ENCODE assay signal across 36 cellular contexts in genomic region chr16:49654425-49654824, GRCh38.
"Had no signal": no experiment of that assay in that cellular context is flagged by ENCODE, and none has a peak within 500 bp of the region (broad histone marks: within the 10 kb centered on the region; RNA-seq: fewer than 3 reads in every experiment).

No MANE protein-coding gene starts in this region.

- ATAC-seq: activated CD8-positive, alpha-beta T cell treated with anti-CD3 and anti-CD28 coated beads for 36 hours; activated naive CD4-positive, alpha-beta T cell treated with anti-CD3 and anti-CD28 coated beads, Interleukin-2, amount 50 U/mL, for 72 hours; activated T-cell treated with anti-CD3 and anti-CD28 coated beads, Interleukin-2, amount 50 U/mL, for 4 hours; activated T-cell treated with anti-CD3 and anti-CD28 coated beads, Interleukin-2, amount 50 U/mL, for 72 hours; activated T-helper 17 cell treated with anti-CD3 and anti-CD28 coated beads, Interleukin-2, amount 50 U/mL, for 72 hours; body of pancreas had no signal

- H3K27ac Mint-ChIP-seq: activated B cell treated with CpG ODN at 0.5 μM for 24 hours; activated CD4-positive, alpha-beta memory T cell treated with anti-CD3 and anti-CD28 coated beads for 36 hours; activated CD4-positive, alpha-beta T cell treated with anti-CD3 and anti-CD28 coated beads, Interleukin-2, amount 10 ng/mL, durations not matched to agents 24 days and 14 days; activated CD8-positive, alpha-beta T cell treated with anti-CD3 and anti-CD28 coated beads for 36 hours; activated naive CD4-positive, alpha-beta T cell treated with anti-CD3 and anti-CD28 coated beads for 36 hours; activated naive CD4-positive, alpha-beta T cell treated with anti-CD3 and anti-CD28 coated beads, Interleukin-2, amount 50 U/mL, for 72 hours; activated naive CD8-positive, alpha-beta T cell treated with anti-CD3 and anti-CD28 coated beads for 36 hours; activated T-cell treated with anti-CD3 and anti-CD28 coated beads, Interleukin-2, amount 50 U/mL, for 72 hours; activated T-helper 1 cell treated with anti-CD3 and anti-CD28 coated beads, Interleukin-12 subunit alpha, Interleukin-12 subunit beta, Interleukin-2, Interleukin-4 antibody, amounts not matched to agents 30 ng/mL and 10 ng/mL and 1 ng/mL, durations not matched to agents 14 hours and 24 hours and 36 hours; activated T-helper 17 cell treated with anti-CD3 and anti-CD28 coated beads, Interleukin-2, amount 50 U/mL, for 72 hours; T-helper 1 cell treated with Interleukin-12 subunit alpha and Interleukin-12 subunit beta and Interleukin-4 antibody, amounts not matched to agents 30 μg/mL and 1 μg/mL, for 36 hours; T-helper 2 cell treated with Interferon-gamma antibody and Interleukin-4, amounts not matched to agents 5 μg/mL and 100 μg/mL, for 36 hours had no signal

- H3K27ac ChIP-seq: adrenal gland, body of pancreas, brain microvascular endothelial cell, breast epithelium, VCaP had no signal

- H3K36me3 ChIP-seq: adrenal gland, brain microvascular endothelial cell, breast epithelium had no signal

- H3K4me3 ChIP-seq: adrenal gland, body of pancreas, breast epithelium had no signal

- FAIRE-seq: astrocyte, TTC549 had no signal

- H3K4me1 Mint-ChIP-seq: activated B cell treated with CpG ODN at 0.5 μM for 24 hours; activated CD4-positive, alpha-beta T cell treated with anti-CD3 and anti-CD28 coated beads, Interleukin-2, amount 10 ng/mL, durations not matched to agents 24 days and 14 days; activated naive CD8-positive, alpha-beta T cell treated with anti-CD3 and anti-CD28 coated beads for 36 hours; activated T-helper 17 cell treated with anti-CD3 and anti-CD28 coated beads, Interleukin-2, amount 50 U/mL, for 72 hours had no signal

- H3K4me3 Mint-ChIP-seq: activated B cell treated with CpG ODN at 0.5 μM for 24 hours; activated CD4-positive, alpha-beta memory T cell treated with anti-CD3 and anti-CD28 coated beads for 36 hours; activated CD4-positive, alpha-beta T cell treated with anti-CD3 and anti-CD28 coated beads, Interleukin-2, amount 10 ng/mL, durations not matched to agents 24 days and 14 days; activated CD8-positive, alpha-beta T cell treated with anti-CD3 and anti-CD28 coated beads for 36 hours; activated naive CD4-positive, alpha-beta T cell treated with anti-CD3 and anti-CD28 coated beads for 36 hours; activated naive CD8-positive, alpha-beta T cell treated with anti-CD3 and anti-CD28 coated beads for 36 hours; activated T-cell treated with anti-CD3 and anti-CD28 coated beads, Interleukin-2, amount 50 U/mL, for 4 hours; activated T-cell treated with anti-CD3 and anti-CD28 coated beads, Interleukin-2, amount 50 U/mL, for 72 hours; activated T-helper 1 cell treated with anti-CD3 and anti-CD28 coated beads, Interleukin-12 subunit alpha, Interleukin-12 subunit beta, Interleukin-2, Interleukin-4 antibody, amounts not matched to agents 30 ng/mL and 10 ng/mL and 1 ng/mL, durations not matched to agents 14 hours and 24 hours and 36 hours; activated T-helper 17 cell treated with anti-CD3 and anti-CD28 coated beads, Interleukin-2, amount 50 U/mL, for 72 hours; T-helper 1 cell treated with Interleukin-12 subunit alpha and Interleukin-12 subunit beta and Interleukin-4 antibody, amounts not matched to agents 30 μg/mL and 1 μg/mL, for 36 hours; T-helper 2 cell treated with Interferon-gamma antibody and Interleukin-4, amounts not matched to agents 5 μg/mL and 100 μg/mL, for 36 hours had no signal

- H3K9me3 Mint-ChIP-seq: activated B cell treated with CpG ODN at 0.5 μM for 24 hours; activated CD4-positive, alpha-beta memory T cell treated with anti-CD3 and anti-CD28 coated beads for 36 hours; activated CD4-positive, alpha-beta T cell treated with anti-CD3 and anti-CD28 coated beads, Interleukin-2, amount 10 ng/mL, durations not matched to agents 24 days and 14 days; activated CD8-positive, alpha-beta T cell treated with anti-CD3 and anti-CD28 coated beads for 36 hours; activated naive CD4-positive, alpha-beta T cell treated with anti-CD3 and anti-CD28 coated beads, Interleukin-2, amount 50 U/mL, for 72 hours; activated T-cell treated with anti-CD3 and anti-CD28 coated beads, Interleukin-2, amount 50 U/mL, for 4 hours; activated T-cell treated with anti-CD3 and anti-CD28 coated beads, Interleukin-2, amount 50 U/mL, for 72 hours; activated T-helper 1 cell treated with anti-CD3 and anti-CD28 coated beads, Interleukin-12 subunit alpha, Interleukin-12 subunit beta, Interleukin-2, Interleukin-4 antibody, amounts not matched to agents 30 ng/mL and 10 ng/mL and 1 ng/mL, durations not matched to agents 14 hours and 24 hours and 36 hours; T-helper 1 cell treated with Interleukin-12 subunit alpha and Interleukin-12 subunit beta and Interleukin-4 antibody, amounts not matched to agents 30 μg/mL and 1 μg/mL, for 36 hours; T-helper 2 cell treated with Interferon-gamma antibody and Interleukin-4, amounts not matched to agents 5 μg/mL and 100 μg/mL, for 36 hours had no signal

- H3K4me1 ChIP-seq: body of pancreas, breast epithelium had no signal

- H3K9me3 ChIP-seq: adrenal gland, body of pancreas had no signal

- H3K36me3 Mint-ChIP-seq: activated CD4-positive, alpha-beta memory T cell treated with anti-CD3 and anti-CD28 coated beads for 36 hours; activated naive CD4-positive, alpha-beta T cell treated with anti-CD3 and anti-CD28 coated beads, Interleukin-2, amount 50 U/mL, for 72 hours; activated naive CD8-positive, alpha-beta T cell treated with anti-CD3 and anti-CD28 coated beads for 36 hours had no signal

- H3K27me3 ChIP-seq: adrenal gland, body of pancreas, brain microvascular endothelial cell, breast epithelium had no signal

- DNase-seq: activated B cell treated with CpG ODN at 0.5 μM for 24 hours; activated CD4-positive, alpha-beta memory T cell treated with anti-CD3 and anti-CD28 coated beads for 36 hours; activated CD4-positive, alpha-beta T cell treated with anti-CD3 and anti-CD28 coated beads for 4 hours; activated CD4-positive, alpha-beta T cell treated with anti-CD3 and anti-CD28 coated beads, Interleukin-2, amount 10 ng/mL, durations not matched to agents 24 days and 14 days; activated CD4-positive, alpha-beta T cell treated with anti-CD3 and anti-CD28 coated beads, Interleukin-2, amount 50 U/mL, for 1 hour; activated CD4-positive, alpha-beta T cell treated with anti-CD3 and anti-CD28 coated beads, Interleukin-2, amount 50 U/mL, for 4 hours; activated CD4-positive, CD25-positive, alpha-beta regulatory T cell treated with anti-CD3 and anti-CD28 coated beads, Interleukin-2, amount 50 U/mL, for 72 hours; activated CD8-positive, alpha-beta memory T cell treated with anti-CD3 and anti-CD28 coated beads, Interleukin-2, amount 50 U/mL, for 4 hours; activated CD8-positive, alpha-beta T cell treated with anti-CD3 and anti-CD28 coated beads for 36 hours; activated effector memory CD4-positive, alpha-beta T cell treated with anti-CD3 and anti-CD28 coated beads, Interleukin-2, amount 50 U/mL, for 16 hours; activated gamma-delta T cell treated with Interleukin-2 at 50 U/mL for 16 hours; activated naive CD4-positive, alpha-beta T cell; activated naive CD4-positive, alpha-beta T cell treated with anti-CD3 and anti-CD28 coated beads for 36 hours; activated naive CD4-positive, alpha-beta T cell treated with anti-CD3 and anti-CD28 coated beads, Interleukin-2, amount 50 U/mL, for 16 hours; activated naive CD8-positive, alpha-beta T cell treated with anti-CD3 and anti-CD28 coated beads for 36 hours; activated T-cell treated with anti-CD3 and anti-CD28 coated beads for 4 hours; activated T-cell treated with anti-CD3 and anti-CD28 coated beads, Interleukin-2, amount 50 U/mL, for 1 hour; activated T-cell treated with anti-CD3 and anti-CD28 coated beads, Interleukin-2, amount 50 U/mL, for 4 hours; activated T-cell treated with anti-CD3 and anti-CD28 coated beads, Interleukin-2, amount 50 U/mL, for 72 hours; adrenal gland; amniotic stem cell; aorta; body of pancreas; brain microvascular endothelial cell; central memory CD4-positive, alpha-beta T cell; T-helper 2 cell; T-helper 9 cell had no signal

- H3K27me3 Mint-ChIP-seq: activated CD4-positive, alpha-beta memory T cell treated with anti-CD3 and anti-CD28 coated beads for 36 hours; activated CD4-positive, alpha-beta T cell treated with anti-CD3 and anti-CD28 coated beads, Interleukin-2, amount 10 ng/mL, durations not matched to agents 24 days and 14 days; activated CD8-positive, alpha-beta T cell treated with anti-CD3 and anti-CD28 coated beads for 36 hours; activated T-helper 17 cell treated with anti-CD3 and anti-CD28 coated beads, Interleukin-2, amount 50 U/mL, for 72 hours had no signal
